20 cellular contexts compared by ENCODE assay signal in the genomic region with DNA sequence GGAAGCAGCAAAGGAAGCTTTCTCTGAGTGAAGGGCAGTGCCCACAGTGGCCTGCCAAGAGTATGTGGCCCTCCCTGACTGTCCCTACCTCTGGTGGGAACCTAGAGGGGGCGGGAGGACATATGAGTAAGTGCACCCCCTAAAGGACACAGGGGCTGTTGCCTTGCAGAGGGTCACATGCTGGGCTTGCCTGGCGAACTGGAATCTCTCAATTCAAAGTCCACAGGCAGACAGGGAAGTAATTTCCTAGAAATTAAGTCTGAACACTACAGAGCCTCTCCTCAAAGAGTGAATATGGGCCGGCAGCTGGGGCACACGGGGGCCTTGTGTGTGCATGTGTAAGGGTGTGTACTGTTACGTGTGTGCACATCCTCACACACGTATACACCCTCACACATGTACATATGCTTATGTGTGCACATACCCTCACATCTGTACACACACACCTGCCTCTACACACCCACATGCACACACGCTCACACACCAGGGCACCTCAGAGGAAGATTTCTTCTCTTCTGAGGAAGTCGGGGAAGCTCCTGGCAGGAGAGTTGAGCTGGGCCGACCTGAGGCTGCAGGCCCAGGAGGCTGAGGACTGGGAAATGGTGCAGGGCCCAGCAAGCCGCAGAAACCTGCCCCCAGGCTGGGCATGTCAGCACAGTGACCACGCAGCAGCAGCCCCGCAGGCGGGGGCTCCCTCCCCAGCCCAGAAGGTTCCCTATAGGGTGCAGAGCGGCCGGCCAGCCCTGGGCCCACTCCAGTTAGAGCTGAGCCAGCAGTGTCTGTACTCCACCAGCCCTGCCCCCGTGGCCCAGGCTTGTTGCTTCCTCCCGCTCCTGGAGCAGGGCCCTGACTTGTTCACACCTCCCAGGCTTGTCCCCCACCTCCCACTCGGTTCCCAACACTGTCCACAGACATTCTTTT.
A peak's percentile ranks its signal among the peaks of the same experiment; 100 is the strongest.
DNase-seq lines count a peak whose midpoint lies in the region; ATAC-seq, FAIRE-seq and TF ChIP-seq lines count a peak whose summit lies in the region.
"Had no signal": no experiment of that assay in that cellular context is flagged by ENCODE, and none has a peak within 500 bp of the region (broad histone marks: within the 10 kb centered on the region; RNA-seq: fewer than 3 reads in every experiment).

No MANE protein-coding gene starts in this region.

- no peak overlapping the region for H3K18ac ChIP-seq in mesenchymal stem cell (ENCODE audit: low read depth in 1 of 2, low read length in 2 of 2)

- H3K27me3 ChIP-seq in DND-41 (ENCODE audit: insufficient read depth, low read length, poor library complexity) (no peaks in the 10 kb centered on the region), mesenchymal stem cell (ENCODE audit: control insufficient read depth in 1 of 2, insufficient read depth in 1 of 2, low read length in 2 of 2) (no peaks in the 10 kb centered on the region)
- H3K27me3 ChIP-seq: esophagus muscularis mucosa, MG63, testis had no signal

- H3K4me1 Mint-ChIP-seq in activated naive CD8-positive, alpha-beta T cell treated with anti-CD3 and anti-CD28 coated beads, Interleukin-2, amount 50 U/mL, for 24 hours = peaks cover 35% of the 10 kb centered on the region

- no peaks in the 10 kb centered on the region for H3K79me1 ChIP-seq in mesenchymal stem cell (replicated peaks; ENCODE audit: low read length, poor library complexity, severe bottlenecking)

- H3K14ac ChIP-seq in mesenchymal stem cell (ENCODE audit: low read length in 2 of 2) = no peak overlapping the region

- H2AFZ ChIP-seq in DND-41 (ENCODE audit: low read depth, low read length) = no peak overlapping the region
- no peak overlapping the region for H2AFZ ChIP-seq in mesenchymal stem cell (ENCODE audit: low read depth, low read length)
- H2AFZ ChIP-seq: PC-9 had no signal

- no peaks in the 10 kb centered on the region for H3K36me3 Mint-ChIP-seq in activated naive CD8-positive, alpha-beta T cell treated with anti-CD3 and anti-CD28 coated beads, Interleukin-2, amount 50 U/mL, for 24 hours (ENCODE audit: low read depth)
- H3K36me3 Mint-ChIP-seq: activated naive CD4-positive, alpha-beta T cell treated with anti-CD3 and anti-CD28 coated beads, Interleukin-2, amount 50 U/mL, for 72 hours; memory B cell had no signal

- 62% methylated on average over 13 of the region's 18 CpGs for WGBS in mesenchymal stem cell

- no peak overlapping the region for H2AK5ac ChIP-seq in mesenchymal stem cell (ENCODE audit: low read length, severe bottlenecking)

- H4K20me1 ChIP-seq in DND-41 (ENCODE audit: insufficient read depth, low read length) = peaks cover 2% of the 10 kb centered on the region; the same call in 1 of the 2 replicates

- H3K4me3 ChIP-seq in DND-41 (ENCODE audit: low read depth in 1 of 2, low read length in 2 of 2) (no peak overlapping the region), mesenchymal stem cell (ENCODE audit: insufficient read depth in 1 of 2, low read depth in 1 of 2, low read length in 2 of 2) (no peak overlapping the region)
- H3K4me3 ChIP-seq: esophagus muscularis mucosa, MG63, PC-9, testis had no signal

- ATAC-seq in DND-41 (ENCODE audit: insufficient read depth, low read depth) (no peak), HG03108 (IDR thresholded peaks at IDR 0.05; ENCODE audit: unreplicated experiment) (no peak)
- no peak for ATAC-seq in activated naive CD8-positive, alpha-beta T cell treated with anti-CD3 and anti-CD28 coated beads, Interleukin-2, amount 50 U/mL, for 24 hours
- ATAC-seq: activated CD4-positive, CD25-positive, alpha-beta regulatory T cell treated with anti-CD3 and anti-CD28 coated beads, Interleukin-2, amount 50 U/mL, for 24 hours had no signal

- DNase-seq in DND-41 (no peak), NCI-H2227 treated with DMSO at 0.1 percent for 48 hours (lab: John Stamatoyannopoulos, UW) (peak; percentile 14), cerebellar nuclear complex (lab: John Stamatoyannopoulos, UW) (peak; percentile 16 to 40), mesenchymal stem cell (no peak), frontal cortex (ENCODE audit: low spot score in 2 of 2) (no peak), OCI-M1 (lab: John Stamatoyannopoulos, UW) (no peak)
- DNase-seq in activated naive CD8-positive, alpha-beta T cell treated with anti-CD3 and anti-CD28 coated beads, Interleukin-2, amount 50 U/mL, for 24 hours = no peak
- DNase-seq: activated CD8-positive, alpha-beta memory T cell treated with anti-CD3 and anti-CD28 coated beads, Interleukin-2, amount 50 U/mL, for 4 hours; hypothalamus; MG63; NCI-H2171 treated with DMSO at 0.1 percent for 48 hours; PC-9; testis had no signal

- no peak overlapping the region for H3K4ac ChIP-seq in mesenchymal stem cell (ENCODE audit: low read depth in 1 of 2, low read length in 2 of 2)

- no peak overlapping the region for H3K9ac ChIP-seq in DND-41 (ENCODE audit: low read depth, low read length)
- H3K9ac ChIP-seq in mesenchymal stem cell (ENCODE audit: low read length) = no peak overlapping the region

- H3K27me3 Mint-ChIP-seq in activated naive CD8-positive, alpha-beta T cell treated with anti-CD3 and anti-CD28 coated beads, Interleukin-2, amount 50 U/mL, for 24 hours = peaks cover 5% of the 10 kb centered on the region

- H2BK12ac ChIP-seq in mesenchymal stem cell (ENCODE audit: low read length in 2 of 2) = no peak overlapping the region

- H3K9me3 ChIP-seq in DND-41 (ENCODE audit: insufficient read depth, low read length, severe bottlenecking) (no peaks in the 10 kb centered on the region), mesenchymal stem cell (ENCODE audit: control insufficient read depth, low read length) (no peaks in the 10 kb centered on the region)
- H3K9me3 ChIP-seq: esophagus muscularis mucosa, MG63, testis had no signal

- H3K9me3 Mint-ChIP-seq in activated naive CD8-positive, alpha-beta T cell treated with anti-CD3 and anti-CD28 coated beads, Interleukin-2, amount 50 U/mL, for 24 hours = no peaks in the 10 kb centered on the region
- H3K9me3 Mint-ChIP-seq: activated naive CD4-positive, alpha-beta T cell treated with anti-CD3 and anti-CD28 coated beads, Interleukin-2, amount 50 U/mL, for 72 hours; memory B cell had no signal

- no peak overlapping the region for H2BK15ac ChIP-seq in mesenchymal stem cell (ENCODE audit: low read depth, poor library complexity, severe bottlenecking)

- H3K27ac ChIP-seq in DND-41 (ENCODE audit: low read length) (no peak overlapping the region), mesenchymal stem cell (ENCODE audit: low read length, poor library complexity, severe bottlenecking) (no peak overlapping the region)
- H3K27ac ChIP-seq: esophagus muscularis mucosa, PC-9, testis had no signal

- H2BK5ac ChIP-seq in mesenchymal stem cell (ENCODE audit: low read depth, low read length, poor library complexity, severe bottlenecking) = no peak overlapping the region

- H3K4me3 Mint-ChIP-seq in activated naive CD8-positive, alpha-beta T cell treated with anti-CD3 and anti-CD28 coated beads, Interleukin-2, amount 50 U/mL, for 24 hours = no peak overlapping the region
- H3K4me3 Mint-ChIP-seq: memory B cell had no signal

- no peak for FAIRE-seq in frontal cortex (lab: Jason Lieb, UNC)
- FAIRE-seq: colon, D721Med had no signal

- TF ChIP-seq CTCF in DND-41 (IDR thresholded peaks at IDR 0.05; ENCODE audit: borderline replicate concordance, extremely low read depth, low read length, poor library complexity, severe bottlenecking) = peak; percentile 30

- peak overlapping the region; percentile 73 for H4K8ac ChIP-seq in mesenchymal stem cell (ENCODE audit: low read length)

- H3K36me3 ChIP-seq in DND-41 (ENCODE audit: insufficient read depth, low read length) (no peaks in the 10 kb centered on the region), mesenchymal stem cell (ENCODE audit: control insufficient read depth in 1 of 2, insufficient read depth in 2 of 2, low read depth in 1 of 2, low read length in 2 of 2) (no peaks in the 10 kb centered on the region)
- H3K36me3 ChIP-seq: esophagus muscularis mucosa, MG63 had no signal

- H3K4me1 ChIP-seq in DND-41 (ENCODE audit: insufficient read depth, low read length) (no peaks in the 10 kb centered on the region), mesenchymal stem cell (ENCODE audit: control insufficient read depth, insufficient read depth, low read depth, low read length) (peaks cover 33% of the 10 kb centered on the region)

- no peak overlapping the region for H3K27ac Mint-ChIP-seq in activated naive CD8-positive, alpha-beta T cell treated with anti-CD3 and anti-CD28 coated beads, Interleukin-2, amount 50 U/mL, for 24 hours
- H3K27ac Mint-ChIP-seq: activated naive CD4-positive, alpha-beta T cell treated with anti-CD3 and anti-CD28 coated beads, Interleukin-2, amount 50 U/mL, for 72 hours; memory B cell had no signal

- no peak overlapping the region for H3K23ac ChIP-seq in mesenchymal stem cell (ENCODE audit: low read length in 2 of 2)

- H3K4me2 ChIP-seq in DND-41 (ENCODE audit: insufficient read depth, low read length) (no peak overlapping the region), mesenchymal stem cell (ENCODE audit: low read length, poor library complexity, severe bottlenecking) (no peak overlapping the region)
- H3K4me2 ChIP-seq: PC-9 had no signal

- no peak overlapping the region for H2BK120ac ChIP-seq in mesenchymal stem cell (ENCODE audit: low read depth, low read length)

- H3K79me2 ChIP-seq in DND-41 (ENCODE audit: insufficient read depth, low read length) = no peaks in the 10 kb centered on the region

- H4K91ac ChIP-seq in mesenchymal stem cell (ENCODE audit: low read length) = no peak overlapping the region

Comparison
In these comparisons a context has a peak if more than half of its experiments do, and no peak if none do; other contexts are left out.
1. DNase-seq: peak in NCI-H2227 treated with DMSO at 0.1 percent for 48 hours (single experiment) and cerebellar nuclear complex (2 of 2); none in DND-41 (single experiment), mesenchymal stem cell (single experiment), frontal cortex (0 of 2), OCI-M1 (single experiment) and activated naive CD8-positive, alpha-beta T cell treated with anti-CD3 and anti-CD28 coated beads, Interleukin-2, amount 50 U/mL, for 24 hours (single experiment).